Comparison of ENCODE assay signal across 8 cellular contexts in the genomic region with DNA sequence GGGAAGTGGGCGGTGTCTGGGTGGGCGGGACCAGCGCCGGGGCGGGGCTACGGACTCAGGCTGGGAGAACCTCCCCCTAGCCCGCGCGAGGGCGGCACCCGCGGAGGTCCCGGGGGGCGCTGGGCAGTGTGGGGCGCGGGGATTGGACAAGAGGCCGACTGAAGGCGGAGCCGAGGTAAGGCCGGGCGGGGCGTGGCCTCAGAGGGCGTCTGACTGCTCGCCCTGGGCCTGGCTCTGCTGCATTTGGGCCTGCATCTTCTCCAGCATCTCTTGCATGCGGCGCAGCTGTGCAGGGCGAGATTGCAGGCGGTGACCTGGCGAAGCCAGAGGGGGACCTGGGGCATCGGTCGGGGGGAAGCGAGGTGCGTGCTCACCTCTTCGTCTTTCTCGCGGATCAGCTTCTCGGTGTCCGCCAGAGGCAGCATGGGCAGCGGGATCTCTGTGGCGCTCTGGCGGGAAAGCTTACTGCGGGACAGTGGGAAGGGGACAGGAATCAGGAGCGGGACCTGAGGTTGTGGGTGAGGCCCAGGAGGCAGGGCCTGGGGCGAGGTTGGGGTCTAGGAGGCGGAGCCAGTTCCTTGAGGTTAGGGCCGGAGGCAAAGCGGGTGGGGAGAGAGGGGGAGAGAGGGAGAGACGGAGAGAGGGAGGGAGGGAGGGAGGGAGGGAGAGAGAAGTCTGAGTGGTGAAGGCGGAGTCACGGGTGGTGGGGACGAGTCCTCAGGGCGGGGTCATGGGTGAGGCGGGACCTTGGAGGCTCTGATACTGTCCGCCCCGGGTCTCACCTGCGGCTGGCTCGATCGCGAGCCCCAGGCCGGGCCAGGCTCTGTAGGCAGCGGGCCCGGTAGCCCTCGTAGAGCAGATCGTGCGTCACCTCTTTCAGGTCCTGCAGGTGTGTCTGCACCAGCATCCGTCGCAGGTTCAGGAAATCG. TPM values are rescaled to one million over a fixed set of nuclear protein-coding genes. Genes with fewer than 3 reads are reported as not detected.
A peak's percentile ranks its signal among the peaks of the same experiment; 100 is the strongest.
DNase-seq lines count a peak whose midpoint lies in the region; ATAC-seq and TF ChIP-seq lines count a peak whose summit lies in the region.

No MANE protein-coding gene starts in this region.

- H3K36me3 ChIP-seq in esophagus (ENCODE audit: control insufficient read depth in 2 of 2, insufficient read depth in 2 of 2, low read length in 1 of 2) (no peaks in the 10 kb centered on the region), muscle layer of duodenum (ENCODE audit: control insufficient read depth in 1 of 2, insufficient read depth in 2 of 2, low read length in 2 of 2) (peaks cover 0 to 4% of the 10 kb centered on the region in 2 donors)

- 1% methylated on average over 52 to 68 of the region's 68 CpGs for WGBS in esophagus, 2 donors

- H3K27me3 Mint-ChIP-seq in activated T-cell treated with anti-CD3 and anti-CD28 coated beads, Interleukin-2, amount 50 U/mL, for 24 hours, result no peaks in the 10 kb centered on the region

- peak overlapping the region; percentile 98 for H3K4me3 Mint-ChIP-seq in activated T-cell treated with anti-CD3 and anti-CD28 coated beads, Interleukin-2, amount 50 U/mL, for 24 hours

- H3K4me1 ChIP-seq in esophagus (ENCODE audit: control insufficient read depth in 2 of 2, insufficient read depth in 2 of 2, low read length in 1 of 2) (peaks cover 4 to 8% of the 10 kb centered on the region in 2 donors), muscle layer of duodenum (ENCODE audit: control insufficient read depth in 1 of 2, insufficient read depth in 2 of 2, low read length in 2 of 2) (peaks cover 0 to 15% of the 10 kb centered on the region in 2 donors)

- H3K9me3 Mint-ChIP-seq in activated T-cell treated with anti-CD3 and anti-CD28 coated beads, Interleukin-2, amount 50 U/mL, for 24 hours, result no peaks in the 10 kb centered on the region

- no peak for TF ChIP-seq RAD21 in Ishikawa (IDR thresholded peaks at IDR 0.05; ENCODE audit: low read depth)

- peak; percentile 68 for ATAC-seq in GM21619 (IDR thresholded peaks at IDR 0.05; ENCODE audit: unreplicated experiment)

- H3K4me1 Mint-ChIP-seq in activated T-cell treated with anti-CD3 and anti-CD28 coated beads, Interleukin-2, amount 50 U/mL, for 24 hours (ENCODE audit: low read depth), result peaks cover 54% of the 10 kb centered on the region

- no peaks in the 10 kb centered on the region for H3K9me3 ChIP-seq in esophagus (ENCODE audit: control insufficient read depth in 2 of 2, insufficient read depth in 1 of 2, low read depth in 1 of 2, low read length in 1 of 2)
- H3K9me3 ChIP-seq in muscle layer of duodenum (ENCODE audit: control insufficient read depth in 1 of 2, low read length in 2 of 2), result no peaks in the 10 kb centered on the region

- H3K27ac ChIP-seq in esophagus (ENCODE audit: low read depth in 2 of 2, low read length in 1 of 2) (peak overlapping the region; percentile 100), muscle layer of duodenum (ENCODE audit: low read length) (peak overlapping the region; percentile 98)

- no peaks in the 10 kb centered on the region for H3K27me3 ChIP-seq in esophagus (ENCODE audit: control insufficient read depth in 1 of 2, insufficient read depth in 2 of 2, low read length in 2 of 2)
- no peaks in the 10 kb centered on the region for H3K27me3 ChIP-seq in muscle layer of duodenum (ENCODE audit: low read depth, low read length)

- TF ChIP-seq EP300 in Ishikawa (IDR thresholded peaks at IDR 0.05; ENCODE audit: borderline replicate concordance), result no peak

- DNase-seq in DMS53 (lab: John Stamatoyannopoulos, UW), result peak; percentile 99
- DNase-seq in OCI-M2 (lab: John Stamatoyannopoulos, UW; ENCODE audit: unreplicated experiment), result peak; percentile 90
- peak; percentile 100 for DNase-seq in activated T-cell treated with anti-CD3 and anti-CD28 coated beads, Interleukin-2, amount 50 U/mL, for 24 hours
- peak; percentile 99 for DNase-seq in stimulated activated CD8-positive, alpha-beta memory T cell treated with anti-CD3 and anti-CD28 coated beads, Interleukin-7, amount 100 ng/mL, for 24 hours (ENCODE audit: low read depth)

- peak overlapping the region; percentile 100 for H3K27ac Mint-ChIP-seq in activated T-cell treated with anti-CD3 and anti-CD28 coated beads, Interleukin-2, amount 50 U/mL, for 24 hours

- peak overlapping the region; percentile 58 to 73 for H3K4me3 ChIP-seq in esophagus (ENCODE audit: low read depth in 1 of 2, low read length in 2 of 2)
- peak overlapping the region; percentile 69 to 73 for H3K4me3 ChIP-seq in muscle layer of duodenum (ENCODE audit: low read depth in 1 of 2, low read length in 2 of 2)

- H3K36me3 Mint-ChIP-seq in activated T-cell treated with anti-CD3 and anti-CD28 coated beads, Interleukin-2, amount 50 U/mL, for 24 hours (ENCODE audit: low read depth), result peaks cover 48% of the 10 kb centered on the region

TF ChIP-seq in Ishikawa, 13 proteins besides CTCF, POLR2A, EP300 and RAD21:
- TF ChIP-seq TAF1 (IDR thresholded peaks at IDR 0.05; ENCODE audit: low read depth), result peak; percentile 67
- no peak for TF ChIP-seq CREB1 (IDR thresholded peaks at IDR 0.05; ENCODE audit: low read depth)
- TF ChIP-seq, protein P1, sequence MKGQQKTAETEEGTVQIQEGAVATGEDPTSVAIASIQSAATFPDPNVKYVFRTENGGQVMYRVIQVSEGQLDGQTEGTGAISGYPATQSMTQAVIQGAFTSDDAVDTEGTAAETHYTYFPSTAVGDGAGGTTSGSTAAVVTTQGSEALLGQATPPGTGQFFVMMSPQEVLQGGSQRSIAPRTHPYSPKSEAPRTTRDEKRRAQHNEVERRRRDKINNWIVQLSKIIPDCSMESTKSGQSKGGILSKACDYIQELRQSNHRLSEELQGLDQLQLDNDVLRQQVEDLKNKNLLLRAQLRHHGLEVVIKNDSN (IDR thresholded peaks at IDR 0.05), result 0 out of 2 replicates have a peak, but pooled peaks have one; percentile 11
- TF ChIP-seq FOXM1 (IDR thresholded peaks at IDR 0.05; ENCODE audit: borderline replicate concordance, low read depth), result no peak
- TF ChIP-seq YY1 (IDR thresholded peaks at IDR 0.05; ENCODE audit: low read depth), result peak; percentile 35; the same call in 1 of the 2 replicates
- no peak for TF ChIP-seq NFIC (IDR thresholded peaks at IDR 0.05)
- TF ChIP-seq ZBTB7A (IDR thresholded peaks at IDR 0.05; ENCODE audit: low read depth), result no peak
- no peak for TF ChIP-seq CEBPB (IDR thresholded peaks at IDR 0.05)
- TF ChIP-seq, protein P2, sequence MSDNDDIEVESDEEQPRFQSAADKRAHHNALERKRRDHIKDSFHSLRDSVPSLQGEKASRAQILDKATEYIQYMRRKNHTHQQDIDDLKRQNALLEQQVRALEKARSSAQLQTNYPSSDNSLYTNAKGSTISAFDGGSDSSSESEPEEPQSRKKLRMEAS (IDR thresholded peaks at IDR 0.05), result peak; percentile 86
- no peak for TF ChIP-seq TEAD4 (IDR thresholded peaks at IDR 0.05)

RNA-seq across cellular contexts. Expression of a gene that starts 3.9 kb away (rescaled TPM):
- 1 to 10 TPM; 3.5 to 6.8 TPM for polyA plus RNA-seq in esophagus

RNA-seq across cellular contexts. Expression of a gene that starts 3.9 kb away (rescaled TPM):
- polyA plus RNA-seq in esophagus, result 1 to 10 TPM; 1.3 to 2.1 TPM

RNA-seq across cellular contexts. Expression of a gene that starts 8.2 kb away (rescaled TPM):
- 10 to 100 TPM; 19.8 to 27.5 TPM for polyA plus RNA-seq in esophagus

RNA-seq across cellular contexts. Expression of a gene that starts 16.7 kb away (rescaled TPM):
- polyA plus RNA-seq in esophagus, result 1 to 10 TPM; 1.4 to 2.6 TPM

RNA-seq across cellular contexts. Expression of a gene that starts 23.4 kb away (rescaled TPM):
- 10 to 100 TPM; 25.2 to 34.3 TPM for polyA plus RNA-seq in esophagus

Comparison
In these comparisons a context has a peak if more than half of its experiments do, and no peak if none do; other contexts are left out.
1. Peak in every context shown above with its lines: DNase-seq, ATAC-seq, H3K4me3 ChIP-seq and H3K27ac ChIP-seq.